ENCODE assay signal across 1 cellular context in the genomic region with DNA sequence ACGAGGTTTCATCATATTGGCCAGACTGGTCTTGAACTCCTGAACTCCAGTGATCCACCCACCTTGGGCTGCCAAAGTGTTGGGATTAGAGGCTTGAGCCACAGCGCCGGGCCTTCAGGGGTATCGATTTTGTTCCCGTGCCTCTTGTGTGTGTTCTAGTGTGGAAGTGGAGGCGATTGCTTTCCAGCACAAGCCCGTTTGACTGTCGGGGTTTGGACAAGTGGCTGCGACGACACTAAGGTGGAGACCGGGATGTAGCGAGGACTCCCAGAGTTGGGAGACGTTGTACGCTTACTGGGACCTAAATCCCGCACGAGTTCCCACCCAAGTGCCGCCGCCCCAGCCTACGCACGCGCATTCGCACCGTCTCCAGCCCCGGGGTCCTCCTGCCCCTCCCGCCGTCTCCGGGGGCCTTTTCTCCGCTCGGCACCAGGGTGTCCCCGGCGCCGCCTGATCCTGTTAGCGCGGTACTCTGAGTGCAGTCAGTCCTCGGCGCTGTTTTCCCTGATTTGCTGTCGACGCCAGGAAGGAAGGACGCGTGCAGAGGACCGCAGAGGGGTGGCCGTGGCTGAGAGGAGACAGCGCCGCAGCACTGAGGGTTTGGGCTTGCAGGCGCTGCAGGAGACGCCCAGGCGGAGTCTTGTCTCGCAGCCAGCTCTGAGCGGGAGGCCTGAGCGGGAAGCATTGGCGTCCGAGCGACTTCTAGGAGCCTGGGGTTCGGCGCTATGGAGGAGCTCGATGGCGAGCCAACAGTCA.
A peak's percentile ranks its signal among the peaks of the same experiment; 100 is the strongest.
TF ChIP-seq lines count a peak whose summit lies in the region.

NUP85 (plus strand) TSS at position 643 of the 756 bp plus-strand sequence; CDS start at position 726, 83 bp downstream.

TF ChIP-seq in HepG2, 621 proteins besides CTCF, POLR2A, EP300 and RAD21 (continued from another document and continues in another):
- TF ChIP-seq, protein P1, sequence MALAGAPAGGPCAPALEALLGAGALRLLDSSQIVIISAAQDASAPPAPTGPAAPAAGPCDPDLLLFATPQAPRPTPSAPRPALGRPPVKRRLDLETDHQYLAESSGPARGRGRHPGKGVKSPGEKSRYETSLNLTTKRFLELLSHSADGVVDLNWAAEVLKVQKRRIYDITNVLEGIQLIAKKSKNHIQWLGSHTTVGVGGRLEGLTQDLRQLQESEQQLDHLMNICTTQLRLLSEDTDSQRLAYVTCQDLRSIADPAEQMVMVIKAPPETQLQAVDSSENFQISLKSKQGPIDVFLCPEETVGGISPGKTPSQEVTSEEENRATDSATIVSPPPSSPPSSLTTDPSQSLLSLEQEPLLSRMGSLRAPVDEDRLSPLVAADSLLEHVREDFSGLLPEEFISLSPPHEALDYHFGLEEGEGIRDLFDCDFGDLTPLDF (CRISPR knock-in tag; IDR thresholded peaks at IDR 0.05) = peak; percentile 98
- TF ChIP-seq ZNF260 (CRISPR knock-in tag; IDR thresholded peaks at IDR 0.05; ENCODE audit: borderline replicate concordance, low read depth) = no peak
- peak; percentile 69; the same call in 1 of the 2 replicates for TF ChIP-seq CREM (IDR thresholded peaks at IDR 0.05)
- TF ChIP-seq CREM (CRISPR knock-in tag; IDR thresholded peaks at IDR 0.05) = no peak
- TF ChIP-seq RFXAP (CRISPR knock-in tag; IDR thresholded peaks at IDR 0.05; ENCODE audit: borderline replicate concordance) = peak; percentile 90; the same call in 1 of the 2 replicates
- no peak for TF ChIP-seq ZNF282 (IDR thresholded peaks at IDR 0.05; ENCODE audit: partially characterized antibody)
- TF ChIP-seq, protein P2, sequence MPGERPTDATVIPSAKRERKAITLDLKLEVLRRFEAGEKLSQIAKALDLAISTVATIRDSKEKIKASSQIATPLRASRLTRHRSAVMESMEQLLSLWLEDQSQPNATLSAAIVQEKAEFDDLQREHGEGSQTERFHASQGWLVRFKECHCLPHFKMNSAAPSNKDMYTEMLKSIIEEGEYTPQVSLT (CRISPR knock-in tag; IDR thresholded peaks at IDR 0.05; ENCODE audit: borderline replicate concordance, low read depth) = 0 out of 2 replicates have a peak, but pooled peaks have one; percentile 96
- TF ChIP-seq SNAPC4 (CRISPR knock-in tag; IDR thresholded peaks at IDR 0.05) = peak; percentile 84; the same call in 1 of the 2 replicates
- TF ChIP-seq ISX (CRISPR knock-in tag; conservative IDR thresholded peaks at IDR 0.05) = 0 out of 2 replicates have a peak, but pooled peaks have one; percentile 50
- TF ChIP-seq CEBPG (CRISPR knock-in tag; IDR thresholded peaks at IDR 0.05) = peak; percentile 46
- TF ChIP-seq ZNF180 (CRISPR knock-in tag; IDR thresholded peaks at IDR 0.05; ENCODE audit: borderline replicate concordance, low read depth) = no peak
- TF ChIP-seq GABPB1 (CRISPR knock-in tag; IDR thresholded peaks at IDR 0.05) = peak; percentile 88
- TF ChIP-seq ZFP1 (CRISPR knock-in tag; IDR thresholded peaks at IDR 0.05) = peak; percentile 33
- TF ChIP-seq MYC (CRISPR knock-in tag; IDR thresholded peaks at IDR 0.05; ENCODE audit: borderline replicate concordance) = peak; percentile 88
- TF ChIP-seq PITX1 (CRISPR knock-in tag; IDR thresholded peaks at IDR 0.05) = peak; percentile 80
- TF ChIP-seq ZFP62 (CRISPR knock-in tag; IDR thresholded peaks at IDR 0.05) = no peak
- TF ChIP-seq JUNB (CRISPR knock-in tag; IDR thresholded peaks at IDR 0.05; ENCODE audit: borderline replicate concordance) = no peak
- no peak; the same call in 1 of the 2 replicates for TF ChIP-seq ZNF674 (CRISPR knock-in tag; IDR thresholded peaks at IDR 0.05; ENCODE audit: low read depth)
- TF ChIP-seq, protein P3, sequence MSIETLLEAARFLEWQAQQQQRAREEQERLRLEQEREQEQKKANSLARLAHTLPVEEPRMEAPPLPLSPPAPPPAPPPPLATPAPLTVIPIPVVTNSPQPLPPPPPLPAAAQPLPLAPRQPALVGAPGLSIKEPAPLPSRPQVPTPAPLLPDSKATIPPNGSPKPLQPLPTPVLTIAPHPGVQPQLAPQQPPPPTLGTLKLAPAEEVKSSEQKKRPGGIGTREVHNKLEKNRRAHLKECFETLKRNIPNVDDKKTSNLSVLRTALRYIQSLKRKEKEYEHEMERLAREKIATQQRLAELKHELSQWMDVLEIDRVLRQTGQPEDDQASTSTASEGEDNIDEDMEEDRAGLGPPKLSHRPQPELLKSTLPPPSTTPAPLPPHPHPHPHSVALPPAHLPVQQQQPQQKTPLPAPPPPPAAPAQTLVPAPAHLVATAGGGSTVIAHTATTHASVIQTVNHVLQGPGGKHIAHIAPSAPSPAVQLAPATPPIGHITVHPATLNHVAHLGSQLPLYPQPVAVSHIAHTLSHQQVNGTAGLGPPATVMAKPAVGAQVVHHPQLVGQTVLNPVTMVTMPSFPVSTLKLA (IDR thresholded peaks at IDR 0.05) = peak; percentile 54
- TF ChIP-seq KMT2B (CRISPR knock-in tag; IDR thresholded peaks at IDR 0.05) = peak; percentile 95
- peak; percentile 64; the same call in 1 of the 2 replicates for TF ChIP-seq NAIF1 (CRISPR knock-in tag; IDR thresholded peaks at IDR 0.05; ENCODE audit: borderline replicate concordance)
- TF ChIP-seq ZNF83 (CRISPR knock-in tag; IDR thresholded peaks at IDR 0.05; ENCODE audit: borderline replicate concordance) = 0 out of 2 replicates have a peak, but pooled peaks have one; percentile 24
- 0 out of 2 replicates have a peak, but pooled peaks have one; percentile 35 for TF ChIP-seq NFYC (CRISPR knock-in tag; IDR thresholded peaks at IDR 0.05)
- TF ChIP-seq, protein P4, sequence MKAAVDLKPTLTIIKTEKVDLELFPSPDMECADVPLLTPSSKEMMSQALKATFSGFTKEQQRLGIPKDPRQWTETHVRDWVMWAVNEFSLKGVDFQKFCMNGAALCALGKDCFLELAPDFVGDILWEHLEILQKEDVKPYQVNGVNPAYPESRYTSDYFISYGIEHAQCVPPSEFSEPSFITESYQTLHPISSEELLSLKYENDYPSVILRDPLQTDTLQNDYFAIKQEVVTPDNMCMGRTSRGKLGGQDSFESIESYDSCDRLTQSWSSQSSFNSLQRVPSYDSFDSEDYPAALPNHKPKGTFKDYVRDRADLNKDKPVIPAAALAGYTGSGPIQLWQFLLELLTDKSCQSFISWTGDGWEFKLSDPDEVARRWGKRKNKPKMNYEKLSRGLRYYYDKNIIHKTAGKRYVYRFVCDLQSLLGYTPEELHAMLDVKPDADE (CRISPR knock-in tag; IDR thresholded peaks at IDR 0.05) = peak; percentile 27; the same call in 1 of the 2 replicates
- no peak for TF ChIP-seq TBL1XR1 (IDR thresholded peaks at IDR 0.05; ENCODE audit: borderline replicate concordance, low read length, partially characterized antibody)
- TF ChIP-seq HDAC6 (IDR thresholded peaks at IDR 0.05; ENCODE audit: low read depth, low read length) = peak; percentile 99; the same call in 1 of the 2 replicates
- TF ChIP-seq REXO4 (CRISPR knock-in tag; IDR thresholded peaks at IDR 0.05; ENCODE audit: borderline replicate concordance) = 0 out of 2 replicates have a peak, but pooled peaks have one; percentile 6
- no peak for TF ChIP-seq SMARCC2 (IDR thresholded peaks at IDR 0.05)
- TF ChIP-seq POLR2AphosphoS5 (IDR thresholded peaks at IDR 0.05; ENCODE audit: low read depth, low read length) = peak; percentile 90
- TF ChIP-seq ZNF619 (CRISPR knock-in tag; IDR thresholded peaks at IDR 0.05) = peak; percentile 77; the same call in 1 of the 2 replicates
- TF ChIP-seq ZNF20 (CRISPR knock-in tag; IDR thresholded peaks at IDR 0.05) = peak; percentile 93; the same call in 1 of the 2 replicates
- TF ChIP-seq POGK (CRISPR knock-in tag; conservative IDR thresholded peaks at IDR 0.05) = peak; percentile 98
- TF ChIP-seq ZNF883 (CRISPR knock-in tag; IDR thresholded peaks at IDR 0.05; ENCODE audit: not compliant biosample characterization) = peak; percentile 98
- no peak for TF ChIP-seq MAFF (IDR thresholded peaks at IDR 0.05; ENCODE audit: low read depth, low read length)
- TF ChIP-seq KDM5B (CRISPR knock-in tag; IDR thresholded peaks at IDR 0.05; ENCODE audit: borderline replicate concordance) = peak; percentile 85
- TF ChIP-seq, protein P5, sequence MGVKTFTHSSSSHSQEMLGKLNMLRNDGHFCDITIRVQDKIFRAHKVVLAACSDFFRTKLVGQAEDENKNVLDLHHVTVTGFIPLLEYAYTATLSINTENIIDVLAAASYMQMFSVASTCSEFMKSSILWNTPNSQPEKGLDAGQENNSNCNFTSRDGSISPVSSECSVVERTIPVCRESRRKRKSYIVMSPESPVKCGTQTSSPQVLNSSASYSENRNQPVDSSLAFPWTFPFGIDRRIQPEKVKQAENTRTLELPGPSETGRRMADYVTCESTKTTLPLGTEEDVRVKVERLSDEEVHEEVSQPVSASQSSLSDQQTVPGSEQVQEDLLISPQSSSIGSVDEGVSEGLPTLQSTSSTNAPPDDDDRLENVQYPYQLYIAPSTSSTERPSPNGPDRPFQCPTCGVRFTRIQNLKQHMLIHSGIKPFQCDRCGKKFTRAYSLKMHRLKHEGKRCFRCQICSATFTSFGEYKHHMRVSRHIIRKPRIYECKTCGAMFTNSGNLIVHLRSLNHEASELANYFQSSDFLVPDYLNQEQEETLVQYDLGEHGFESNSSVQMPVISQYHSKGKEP (CRISPR knock-in tag; IDR thresholded peaks at IDR 0.05) = no peak
- TF ChIP-seq RFX5 (IDR thresholded peaks at IDR 0.05; ENCODE audit: low read depth, low read length) = no peak; the same call in 1 of the 2 replicates
- TF ChIP-seq FOXM1 (CRISPR knock-in tag; IDR thresholded peaks at IDR 0.05) = no peak
- peak; percentile 92 for TF ChIP-seq THAP11 (CRISPR knock-in tag; IDR thresholded peaks at IDR 0.05)
- TF ChIP-seq GTF3A (CRISPR knock-in tag; conservative IDR thresholded peaks at IDR 0.05) = 0 out of 2 replicates have a peak, but pooled peaks have one; percentile 88
- TF ChIP-seq ARNT2 (CRISPR knock-in tag; IDR thresholded peaks at IDR 0.05; ENCODE audit: low read depth) = peak; percentile 87
- peak; percentile 92; the same call in 1 of the 2 replicates for TF ChIP-seq KDM3A (CRISPR knock-in tag; IDR thresholded peaks at IDR 0.05; ENCODE audit: low read depth)
- peak; percentile 5; the same call in 1 of the 2 replicates for TF ChIP-seq ZFP41 (CRISPR knock-in tag; IDR thresholded peaks at IDR 0.05; ENCODE audit: borderline replicate concordance)
- peak; percentile 87 for TF ChIP-seq PHF20 (CRISPR knock-in tag; IDR thresholded peaks at IDR 0.05)
- TF ChIP-seq PRPF4 (IDR thresholded peaks at IDR 0.05; ENCODE audit: low read depth, low read length, poor library complexity, severe bottlenecking) = no peak
- peak; percentile 65; the same call in 1 of the 2 replicates for TF ChIP-seq ZNF770 (CRISPR knock-in tag; IDR thresholded peaks at IDR 0.05)
- 0 out of 2 replicates have a peak, but pooled peaks have one; percentile 1 for TF ChIP-seq ZBTB42 (CRISPR knock-in tag; IDR thresholded peaks at IDR 0.05)
- peak; percentile 97 for TF ChIP-seq HDAC1 (CRISPR knock-in tag; IDR thresholded peaks at IDR 0.05)
- peak; percentile 39; the same call in 1 of the 2 replicates for TF ChIP-seq ZNF143 (CRISPR knock-in tag; IDR thresholded peaks at IDR 0.05)
